In the genomic region with DNA sequence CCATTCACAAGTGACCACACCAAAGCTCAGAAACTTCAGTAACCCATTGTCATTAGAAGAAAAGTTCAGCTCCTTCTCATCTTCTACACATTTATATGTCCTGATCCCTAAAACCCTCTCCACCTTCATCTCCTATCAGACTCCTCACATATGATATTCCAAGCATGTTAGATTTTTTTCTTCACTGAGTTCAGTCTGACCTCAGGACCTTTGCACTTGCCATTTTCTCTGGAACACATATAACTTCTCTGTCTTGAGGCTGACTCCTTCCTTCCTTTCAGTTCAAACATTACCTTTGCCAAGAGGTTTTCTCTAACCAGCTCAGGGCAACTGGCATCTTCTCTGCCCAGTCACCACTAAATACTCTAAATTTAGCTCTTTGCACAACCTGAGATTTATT, we compare ENCODE assay signal across 24 cellular contexts. TPM values are rescaled to one million over a fixed set of nuclear protein-coding genes. Genes with fewer than 3 reads are reported as not detected.
DNase-seq lines count a peak whose midpoint lies in the region; ATAC-seq, FAIRE-seq and TF ChIP-seq lines count a peak whose summit lies in the region.
"Had no signal": no experiment of that assay in that cellular context is flagged by ENCODE, and none has a peak within 500 bp of the region (broad histone marks: within the 10 kb centered on the region; RNA-seq: fewer than 3 reads in every experiment).

No MANE protein-coding gene starts in this region.

- H3K27me3 ChIP-seq in HUES64 (ENCODE audit: insufficient read depth, low read length) = no peaks in the 10 kb centered on the region
- peaks cover 0 to 17% of the 10 kb centered on the region in 2 experiments; a peak in 2 of 5 replicates for H3K27me3 ChIP-seq in K562 (ENCODE audit: control insufficient read depth in 2 of 2, insufficient read depth in 2 of 2, low read length in 2 of 2)
- no peaks in the 10 kb centered on the region for H3K27me3 ChIP-seq in neural progenitor cell
- H3K27me3 ChIP-seq: BE2C; BLaER1 treated with 17β-estradiol and CSF1 and Interleukin-3, amounts not matched to agents 10 nM and 100 nM had no signal

- intact Hi-C loops in K562 (cut with micrococcal nuclease) = no loop called here

- H3K36me3 Mint-ChIP-seq in neural progenitor cell = no peaks in the 10 kb centered on the region
- H3K36me3 Mint-ChIP-seq: CD14-positive monocyte; CD8-positive, alpha-beta memory T cell had no signal

- no peak overlapping the region for H3K4me2 ChIP-seq in K562 (ENCODE audit: insufficient read depth, low read length)
- H3K4me2 ChIP-seq in neural progenitor cell = no peak overlapping the region
- H3K4me2 ChIP-seq: A549 had no signal

- H3K9me3 ChIP-seq in HUES64 (ENCODE audit: insufficient read depth, low read depth, low read length) = no peaks in the 10 kb centered on the region
- H3K9me3 ChIP-seq in K562 (replicated peaks; ENCODE audit: control insufficient read depth, insufficient read depth, low read depth, low read length) = no peaks in the 10 kb centered on the region
- H3K9me3 ChIP-seq in neural progenitor cell (ENCODE audit: low read depth) = no peaks in the 10 kb centered on the region
- H3K9me3 ChIP-seq: A549; BE2C; BLaER1 treated with 17β-estradiol and CSF1 and Interleukin-3, amounts not matched to agents 10 nM and 100 nM; HAP-1 had no signal

- DNase-seq in K562 (ENCODE audit: extremely low read depth in 1 of 4, low spot score in 3 of 4) = no peak
- DNase-seq in neural progenitor cell (ENCODE audit: low spot score) = no peak
- DNase-seq in COLO668 (lab: John Stamatoyannopoulos, UW; ENCODE audit: unreplicated experiment) = no peak
- no peak for DNase-seq in activated gamma-delta T cell (lab: John Stamatoyannopoulos, UW)
- no peak for DNase-seq in kidney glomerular epithelial cell (lab: John Stamatoyannopoulos, UW)
- DNase-seq: 8988T; ACHN; AML-193; BE2C; Calu3; CD4-positive, alpha-beta T cell; CD8-positive, alpha-beta memory T cell; COR-L47; DMS153; DND-41; GOT3 had no signal

- H2AFZ ChIP-seq in K562 (ENCODE audit: low read depth, low read length) = no peak overlapping the region
- no peak overlapping the region for H2AFZ ChIP-seq in neural progenitor cell (replicated peaks)

- no peak overlapping the region for H3K4me3 Mint-ChIP-seq in neural progenitor cell
- H3K4me3 Mint-ChIP-seq: CD14-positive monocyte; CD4-positive, alpha-beta T cell; CD8-positive, alpha-beta memory T cell had no signal

- TF ChIP-seq EP300 in K562 (IDR thresholded peaks at IDR 0.05; ENCODE audit: low read length) = no peak

- no peaks in the 10 kb centered on the region for H3K79me2 ChIP-seq in K562 (ENCODE audit: control insufficient read depth, insufficient read depth, low read length)
- H3K79me2 ChIP-seq in neural progenitor cell (ENCODE audit: low read depth) = no peaks in the 10 kb centered on the region

- no peak for FAIRE-seq in K562 (lab: Jason Lieb, UNC)
- FAIRE-seq: A549, G401.6, GM12892, H54 had no signal

- H3K27me3 Mint-ChIP-seq in neural progenitor cell (ENCODE audit: insufficient read depth, low read depth) = peaks cover 16% of the 10 kb centered on the region
- H3K27me3 Mint-ChIP-seq: CD4-positive, alpha-beta T cell had no signal

- TF ChIP-seq CTCF in K562 (IDR thresholded peaks at IDR 0.05 in 2 of 3, conservative IDR thresholded peaks at IDR 0.05 in 1 of 3; ENCODE audit: insufficient read depth in 2 of 3, low read depth in 1 of 3, low read length in 3 of 3) = no peak
- TF ChIP-seq CTCF in neural progenitor cell (IDR thresholded peaks at IDR 0.05) = no peak

- no peak overlapping the region for H3K4me3 ChIP-seq in HUES64 (ENCODE audit: low read length)
- no peak overlapping the region for H3K4me3 ChIP-seq in K562
- H3K4me3 ChIP-seq in neural progenitor cell = no peak overlapping the region
- H3K4me3 ChIP-seq: A549; BLaER1 treated with 17β-estradiol and CSF1 and Interleukin-3, amounts not matched to agents 10 nM and 100 nM; HAP-1 had no signal

- no peak for TF ChIP-seq RAD21 in K562 (CRISPR knock-in tag; conservative IDR thresholded peaks at IDR 0.05 in 1 of 2, IDR thresholded peaks at IDR 0.05 in 1 of 2)

- TF ChIP-seq POLR2A in K562 (conservative IDR thresholded peaks at IDR 0.05) = no peak

- POLR2A ChIA-PET in K562 (lab: Yijun Ruan, JAX) = interaction anchor here (1.0 kb wide), 1 partner anchor 13 kb away, joined by 3 read pairs; no protein-coding TSS in a partner anchor

- in situ Hi-C loops in K562 (cut with MboI) = loop anchor here (25.0 kb wide), 1 partner anchor 1395 kb away; no protein-coding TSS in a partner anchor

- no TSS peak for BruUV-seq in K562 (replicated peaks; lab: Mats Ljungman, UMichigan)

- H3K9me3 Mint-ChIP-seq in neural progenitor cell = no peaks in the 10 kb centered on the region
- H3K9me3 Mint-ChIP-seq: CD14-positive monocyte; CD4-positive, alpha-beta T cell; CD8-positive, alpha-beta memory T cell had no signal

- H3K4me1 ChIP-seq in HUES64 (ENCODE audit: insufficient read depth, low read length) (peaks cover 16% of the 10 kb centered on the region; the same call in 1 of the 2 replicates), K562 (replicated peaks in 1 of 2; ENCODE audit: control insufficient read depth in 2 of 2, insufficient read depth in 2 of 2, low read length in 2 of 2) (no peaks in the 10 kb centered on the region), neural progenitor cell (peaks cover 18% of the 10 kb centered on the region)
- H3K4me1 ChIP-seq: A549, BE2C, HAP-1 had no signal

- H3F3A ChIP-seq in neural progenitor cell (ENCODE audit: low read depth) = peaks cover 14% of the 10 kb centered on the region

- CTCF ChIA-PET in K562 (lab: Yijun Ruan, JAX; ENCODE audit: low intra/inter-chr PET ratio) = no interaction called here

- H3K36me3 ChIP-seq in HUES64 (ENCODE audit: insufficient read depth, low read length) = no peaks in the 10 kb centered on the region
- no peaks in the 10 kb centered on the region for H3K36me3 ChIP-seq in K562 (ENCODE audit: control insufficient read depth, insufficient read depth, low read length)
- no peaks in the 10 kb centered on the region for H3K36me3 ChIP-seq in neural progenitor cell
- H3K36me3 ChIP-seq: BE2C; BLaER1 treated with 17β-estradiol and CSF1 and Interleukin-3, amounts not matched to agents 10 nM and 100 nM; HAP-1 had no signal

- peaks cover 31% of the 10 kb centered on the region for H3K4me1 Mint-ChIP-seq in neural progenitor cell
- H3K4me1 Mint-ChIP-seq: CD8-positive, alpha-beta memory T cell had no signal

- H3K27ac Mint-ChIP-seq in neural progenitor cell = peak overlapping the region; percentile 45
- H3K27ac Mint-ChIP-seq: CD4-positive, alpha-beta T cell; CD8-positive, alpha-beta memory T cell had no signal

- no peak for ATAC-seq in K562
- ATAC-seq: A549 had no signal

- no peak overlapping the region for H3K9ac ChIP-seq in HUES64 (ENCODE audit: low read depth, low read length)
- H3K9ac ChIP-seq in K562 (ENCODE audit: insufficient read depth in 1 of 2, low read depth in 2 of 2, low read length in 2 of 2) = no peak overlapping the region
- H3K9ac ChIP-seq in neural progenitor cell = no peak overlapping the region
- H3K9ac ChIP-seq: BLaER1 treated with 17β-estradiol and CSF1 and Interleukin-3, amounts not matched to agents 10 nM and 100 nM had no signal

- no peaks in the 10 kb centered on the region for H3K9me1 ChIP-seq in K562 (ENCODE audit: control insufficient read depth, insufficient read depth, low read length)

- H3K27ac ChIP-seq in HUES64 (ENCODE audit: low read depth, low read length) (peak overlapping the region; percentile 11; the same call in 1 of the 2 replicates), K562 (ENCODE audit: extremely low read depth, low read depth, low read length) (no peak overlapping the region), neural progenitor cell (no peak overlapping the region)
- H3K27ac ChIP-seq: A549; BLaER1 treated with 17β-estradiol and CSF1 and Interleukin-3, amounts not matched to agents 10 nM and 100 nM had no signal

- H4K20me1 ChIP-seq in K562 (replicated peaks; ENCODE audit: control insufficient read depth, insufficient read depth, low read length) (no peaks in the 10 kb centered on the region), neural progenitor cell (ENCODE audit: low read depth) (no peaks in the 10 kb centered on the region)
- H4K20me1 ChIP-seq: BLaER1 treated with 17β-estradiol and CSF1 and Interleukin-3, amounts not matched to agents 10 nM and 100 nM had no signal

TF ChIP-seq in K562, 482 proteins besides CTCF, POLR2A, EP300 and RAD21:
- TF ChIP-seq HNRNPUL1 (IDR thresholded peaks at IDR 0.05; ENCODE audit: low read length) (no peak), RBM25 (IDR thresholded peaks at IDR 0.05; ENCODE audit: low read depth, low read length, severe bottlenecking) (peak; percentile 52)

RNA-seq across cellular contexts. Expression of a gene that starts 54.1 kb away (rescaled TPM):
- polyA plus RNA-seq in HUES64 (2013, experiment 1 of 2) = 6.7 TPM
- 3.7 TPM for polyA plus RNA-seq in HUES64 (2013, experiment 2 of 2)
- not detected in 2 replicates for total RNA-seq in K562 (2011; cell fraction: chromatin; rRNA removed; ENCODE audit: low replicate concordance)
- total RNA-seq in K562 (2011; cell fraction: nucleolus; rRNA removed) = not detected in 2 replicates
- total RNA-seq in K562 (2011; cell fraction: nucleoplasm; rRNA removed) = not detected in 2 replicates
- total RNA-seq in K562 (2014; rRNA removed) (0.18 TPM in 1 of 2 replicates, not detected in the other), K562 (2014; rRNA removed; fragmentation: Illumina TruSeq; extraction: Trizol) (not detected in 2 replicates), K562 (2015; rRNA removed; fragmentation: Illumina TruSeq; extraction: Trizol) (not detected in 2 replicates), K562 (2021) (not detected in 2 replicates), neural progenitor cell (ENCODE audit: low replicate concordance) (0.65 and 0.96 TPM in 2 replicates)
- polyA plus RNA-seq in K562 (2011; rRNA removed) (not detected in 2 replicates), K562 (2014; fragmentation: Illumina TruSeq; extraction: Trizol) (not detected in 2 replicates), K562 (2014; fragmentation: Nextera tagmentation; extraction: Ambion mirVana) (not detected), K562 (2014; rRNA removed) (not detected in 2 replicates)
- polyA plus RNA-seq in K562 (2011; cell fraction: cytosol; rRNA removed) = not detected in 2 replicates
- not detected in 2 replicates for polyA plus RNA-seq in K562 (2011; cell fraction: nucleus; rRNA removed)
- polyA plus RNA-seq in K562 (2012) = 0.12 TPM in 1 of 2 replicates, not detected in the other
- not detected in 2 replicates for polyA minus RNA-seq in K562 (2011; rRNA and poly(A)+ RNA removed)
- polyA minus RNA-seq in K562 (2011; cell fraction: cytosol; rRNA and poly(A)+ RNA removed) = not detected in 2 replicates
- not detected in 2 replicates for polyA minus RNA-seq in K562 (2011; cell fraction: nucleus; rRNA and poly(A)+ RNA removed)
- total RNA-seq: Calu3; CD4-positive, alpha-beta T cell; CD8-positive, alpha-beta memory T cell had no signal
- polyA plus RNA-seq: A549; CD14-positive monocyte; CD8-positive, alpha-beta memory T cell had no signal
